ENCODE assay signal across 18 cellular contexts in genomic region chr12:65877836-65878235, GRCh38. TPM values are rescaled to one million over a fixed set of nuclear protein-coding genes. Genes with fewer than 3 reads are reported as not detected.
DNase-seq lines count a peak whose midpoint lies in the region; ATAC-seq, FAIRE-seq and TF ChIP-seq lines count a peak whose summit lies in the region.
"Had no signal": no experiment of that assay in that cellular context is flagged by ENCODE, and none has a peak within 500 bp of the region (broad histone marks: within the 10 kb centered on the region; RNA-seq: fewer than 3 reads in every experiment).

No MANE protein-coding gene starts in this region.

- POLR2A ChIA-PET in GM12878 (lab: Charles Lee), result no interaction called here

- WGBS in heart left ventricle, 4 donors, result 74 to 82% (median 80%) methylated on average over 3 of the region's 3 CpGs
- WGBS in GM12878 (ENCODE audit: insufficient coverage, insufficient replicate concordance, low lambda C conversion rate, missing lambda C conversion rate), result 8% methylated on average over 3 of the region's 3 CpGs

- H3K9me3 Mint-ChIP-seq in mesothelial cell of epicardium, result no peaks in the 10 kb centered on the region

- H3K4me3 Mint-ChIP-seq in mesothelial cell of epicardium, result no peak overlapping the region
- H3K4me3 Mint-ChIP-seq: CD14-positive monocyte had no signal

- DNase-seq in cardiac muscle cell (ENCODE audit: low read depth in 1 of 2, low spot score in 1 of 2), result no peak
- no peak for DNase-seq in heart left ventricle
- no peak for DNase-seq in GM12878 (ENCODE audit: low read depth, low spot score)
- no peak for DNase-seq in mesothelial cell of epicardium (ENCODE audit: low spot score in 2 of 2, unreplicated experiment in 2 of 2)
- DNase-seq in SKM-1 treated with dmso at 0.1 percent for 144 hours (lab: John Stamatoyannopoulos, UW; ENCODE audit: unreplicated experiment), result no peak
- no peak for DNase-seq in SW 1271 (lab: John Stamatoyannopoulos, UW)
- DNase-seq: KBM-7, NCI-H1048, NCI-H1694 treated with DMSO at 0.1 percent for 48 hours, NCI-H446 treated with DMSO at 0.1 percent for 48 hours, NCI-H748 treated with DMSO at 0.1 percent for 48 hours, SHP77 treated with DMSO at 0.1 percent for 48 hours had no signal

- H2AFZ ChIP-seq in GM12878 (ENCODE audit: control insufficient read depth, low read depth, low read length), result no peak overlapping the region

- peaks cover under 1% of the 10 kb centered on the region for H3K36me3 Mint-ChIP-seq in mesothelial cell of epicardium
- H3K36me3 Mint-ChIP-seq: CD14-positive monocyte had no signal

- peaks cover 32% of the 10 kb centered on the region for H3K4me1 ChIP-seq in cardiac muscle cell (ENCODE audit: low read depth)
- peaks cover 0 to 33% (median 9%) of the 10 kb centered on the region in 12 donors for H3K4me1 ChIP-seq in heart left ventricle
- peaks cover 7% of the 10 kb centered on the region; the same call in 1 of the 2 replicates for H3K4me1 ChIP-seq in GM12878 (ENCODE audit: control insufficient read depth, insufficient read depth, low read length)

- H3K4me3 ChIP-seq in cardiac muscle cell (no peak overlapping the region), heart left ventricle (no peak overlapping the region), GM12878 (no peak overlapping the region)

- no peak for TF ChIP-seq RAD21 in GM12878 (IDR thresholded peaks at IDR 0.05; ENCODE audit: insufficient read depth, low read depth, low read length)

- no peak for TF ChIP-seq EP300 in GM12878 (IDR thresholded peaks at IDR 0.05; ENCODE audit: borderline replicate concordance in 1 of 2, control insufficient read depth in 1 of 2, low read depth in 2 of 2, low read length in 2 of 2)

- RAD21 ChIA-PET in GM12878 (lab: Charles Lee; ENCODE audit: unreplicated experiment), result no interaction called here

- peaks cover 68% of the 10 kb centered on the region for H3K4me1 Mint-ChIP-seq in mesothelial cell of epicardium

- in situ Hi-C loops in GM12878 (cut with MboI), result no loop called here

- H3K9me3 ChIP-seq in cardiac muscle cell (ENCODE audit: low read depth) (no peaks in the 10 kb centered on the region), heart left ventricle (no peaks in the 10 kb centered on the region), GM12878 (replicated peaks; ENCODE audit: control insufficient read depth, insufficient read depth, low read length) (no peaks in the 10 kb centered on the region)

- H3K9ac ChIP-seq in GM12878 (ENCODE audit: control insufficient read depth, insufficient read depth, low read length), result no peak overlapping the region

- H3K27ac ChIP-seq in cardiac muscle cell, result peak overlapping the region; percentile 92
- no peak overlapping the region for H3K27ac ChIP-seq in heart left ventricle
- no peak overlapping the region for H3K27ac ChIP-seq in GM12878 (ENCODE audit: control insufficient read depth, insufficient read depth)

- BruUV-seq in GM12878 (replicated peaks; lab: Mats Ljungman, UMichigan), result no TSS peak

- no peak for ATAC-seq in heart left ventricle
- ATAC-seq in GM12878, result peak; percentile 39
- no peak for ATAC-seq in GM21619 (IDR thresholded peaks at IDR 0.05; ENCODE audit: unreplicated experiment)
- ATAC-seq in GM21723 (IDR thresholded peaks at IDR 0.05; ENCODE audit: unreplicated experiment), result no peak

- SMC1A ChIA-PET in GM12878 (lab: Charles Lee; ENCODE audit: uncharacterized antibody, unreplicated experiment), result interaction anchor here (1.0 to 1.3 kb wide), 4 partner anchors 51 to 165 kb away, joined by 3 to 4 read pairs (median 3); no protein-coding TSS in a partner anchor

- no peak for TF ChIP-seq CTCF in cardiac muscle cell (IDR thresholded peaks at IDR 0.05; ENCODE audit: low read depth, low read length)
- TF ChIP-seq CTCF in heart left ventricle (IDR thresholded peaks at IDR 0.05), result no peak
- no peak for TF ChIP-seq CTCF in GM12878 (IDR thresholded peaks at IDR 0.05 in 2 of 3, conservative IDR thresholded peaks at IDR 0.05 in 1 of 3; ENCODE audit: control insufficient read depth in 2 of 3, extremely low read depth in 1 of 3, insufficient read depth in 1 of 3, low read depth in 3 of 3, low read length in 3 of 3)
- TF ChIP-seq CTCF in mesothelial cell of epicardium (IDR thresholded peaks at IDR 0.05; ENCODE audit: unreplicated experiment), result no peak

- no peaks in the 10 kb centered on the region for H3K27me3 ChIP-seq in cardiac muscle cell
- H3K27me3 ChIP-seq in heart left ventricle, result no peaks in the 10 kb centered on the region
- no peaks in the 10 kb centered on the region; a peak in 1 of 4 replicates for H3K27me3 ChIP-seq in GM12878 (replicated peaks in 1 of 2; ENCODE audit: control insufficient read depth in 2 of 2, insufficient read depth in 2 of 2, low read length in 1 of 2)

- H3K36me3 ChIP-seq in cardiac muscle cell (no peaks in the 10 kb centered on the region), heart left ventricle (no peaks in the 10 kb centered on the region), GM12878 (ENCODE audit: control insufficient read depth in 2 of 2, insufficient read depth in 2 of 2, low read length in 1 of 2) (no peaks in the 10 kb centered on the region)

- CTCF ChIA-PET in GM12878 (lab: Yijun Ruan, JAX), result interaction anchor here (1.0 kb wide), 1 partner anchor 158 kb away, joined by 3 read pairs; no protein-coding TSS in a partner anchor

- H3K79me2 ChIP-seq in GM12878 (ENCODE audit: control insufficient read depth, insufficient read depth, low read length), result no peaks in the 10 kb centered on the region

- TF ChIP-seq POLR2A in heart left ventricle (IDR thresholded peaks at IDR 0.05) (no peak), GM12878 (IDR thresholded peaks at IDR 0.05; ENCODE audit: low read depth, low read length) (no peak)

- no peaks in the 10 kb centered on the region for H4K20me1 ChIP-seq in GM12878 (ENCODE audit: control insufficient read depth, insufficient read depth)

- intact Hi-C loops in heart left ventricle (cut with DNase I) (loop anchor here in 1 of 10 donors (5.0 kb wide), 1 partner anchor 321 kb away; no protein-coding TSS in a partner anchor), GM12878 (cut with micrococcal nuclease; ENCODE audit: unreplicated experiment) (no loop called here)

- FAIRE-seq in GM12878 (lab: Jason Lieb, UNC), result no peak
- FAIRE-seq: A204.1, GM12892, RCC 7860 had no signal

- no peak overlapping the region for H3K4me2 ChIP-seq in GM12878 (ENCODE audit: control insufficient read depth, insufficient read depth)

- H3K27ac Mint-ChIP-seq in mesothelial cell of epicardium, result peak overlapping the region; percentile 61

- H3K27me3 Mint-ChIP-seq in mesothelial cell of epicardium (ENCODE audit: low read depth), result no peaks in the 10 kb centered on the region

TF ChIP-seq in GM12878, 131 proteins besides CTCF, POLR2A, EP300 and RAD21 (continues in another document):
- TF ChIP-seq TCF3 (IDR thresholded peaks at IDR 0.05; ENCODE audit: borderline replicate concordance, insufficient read depth, low read depth, low read length) (no peak), PAX5 (IDR thresholded peaks at IDR 0.05; ENCODE audit: borderline replicate concordance, low read depth, low read length) (peak; percentile 80), ZNF592 (IDR thresholded peaks at IDR 0.05) (no peak)

RNA-seq across cellular contexts. Expression of gene HMGA2, which starts 53.6 kb away (rescaled TPM):
- total RNA-seq in cardiac muscle cell (77.4 and 85.4 TPM in 2 replicates), heart left ventricle (under 1 TPM in 4 of 9 donors, not detected in 5; 0.05 to 0.32 (median 0.09) TPM), GM12878 (2014; rRNA removed) (0.17 and 0.71 TPM in 2 replicates), GM12878 (2014; rRNA removed; fragmentation: Illumina TruSeq; extraction: Trizol) (0.36 and 0.51 TPM in 2 replicates), GM12878 (2021) (0.37 and 0.56 TPM in 2 replicates), mesothelial cell of epicardium (205 to 231 TPM (median 220 TPM) in 3 replicates)
- polyA plus RNA-seq in cardiac muscle cell (4.7 and 11.9 TPM in 2 replicates), heart left ventricle (under 1 TPM in 1 of 2 donors, not detected in 1; 0.28 TPM), GM12878 (2011; rRNA removed) (14.7 and 19.6 TPM in 2 replicates), GM12878 (2014; fragmentation: Illumina TruSeq; extraction: Trizol) (0.41 and 0.59 TPM in 2 replicates), GM12878 (2014; fragmentation: Nextera tagmentation; extraction: Ambion mirVana) (under 1 TPM in 1 of 2 experiments, not detected in 1; 0.11 TPM), GM12878 (2014; rRNA removed) (0.16 and 1.1 TPM in 2 replicates), GM12878 (2016; fragmentation: Nextera tagmentation; extraction: Ambion mirVana) (under 1 TPM; 0.28 to 0.53 TPM)
- 13.6 and 18.1 TPM in 2 replicates for total RNA-seq in GM12878 (2013; cell fraction: nucleolus; rRNA removed)
- polyA plus RNA-seq in GM12878 (2011; ENCODE audit: low read depth), result 0.31 TPM
- polyA plus RNA-seq in GM12878 (2011; cell fraction: cytosol; rRNA removed), result 4.4 and 5.8 TPM in 2 replicates
- polyA plus RNA-seq in GM12878 (2011; cell fraction: nucleus; rRNA removed), result 10.1 TPM in 2 replicates
- polyA plus RNA-seq in GM12878 (2012), result 0.74 and 0.81 TPM in 2 replicates
- polyA minus RNA-seq in GM12878 (2011; rRNA and poly(A)+ RNA removed), result 10.3 and 10.5 TPM in 2 replicates
- polyA minus RNA-seq in GM12878 (2011; cell fraction: cytosol; rRNA and poly(A)+ RNA removed), result 2.8 and 3.5 TPM in 2 replicates
- 18.4 and 37.3 TPM in 2 replicates for polyA minus RNA-seq in GM12878 (2011; cell fraction: nucleus; rRNA and poly(A)+ RNA removed)
- polyA plus RNA-seq: CD14-positive monocyte had no signal
